ENCODE assay signal across 9 cellular contexts in genomic region chr9:83281306-83282255, GRCh38.
DNase-seq lines count a peak whose midpoint lies in the region; ATAC-seq, FAIRE-seq and TF ChIP-seq lines count a peak whose summit lies in the region.
"Had no signal": no experiment of that assay in that cellular context is flagged by ENCODE, and none has a peak within 500 bp of the region (broad histone marks: within the 10 kb centered on the region; RNA-seq: fewer than 3 reads in every experiment).

No MANE protein-coding gene starts in this region.

- ATAC-seq in CD8-positive, alpha-beta T cell = no peak

- no peaks in the 10 kb centered on the region for H3K27me3 Mint-ChIP-seq in CD8-positive, alpha-beta T cell (ENCODE audit: low read depth)
- H3K27me3 Mint-ChIP-seq: memory B cell had no signal

- H3K36me3 ChIP-seq in CD8-positive, alpha-beta T cell (ENCODE audit: insufficient read depth, low read length) = no peaks in the 10 kb centered on the region

- no peak overlapping the region for H3K27ac ChIP-seq in CD8-positive, alpha-beta T cell (ENCODE audit: low read depth, low read length)

- H3K36me3 Mint-ChIP-seq in CD8-positive, alpha-beta T cell = no peaks in the 10 kb centered on the region
- H3K36me3 Mint-ChIP-seq: memory B cell had no signal

- H3K4me1 ChIP-seq in CD8-positive, alpha-beta T cell (ENCODE audit: insufficient read depth, low read length) = no peaks in the 10 kb centered on the region

- no peak for FAIRE-seq in H54 (lab: Jason Lieb, UNC)

- H3K27me3 ChIP-seq in CD8-positive, alpha-beta T cell (ENCODE audit: insufficient read depth, low read length) = no peaks in the 10 kb centered on the region

- no peak overlapping the region for H3K27ac Mint-ChIP-seq in CD8-positive, alpha-beta T cell
- H3K27ac Mint-ChIP-seq: memory B cell had no signal

- TF ChIP-seq POLR2A in H54 (IDR thresholded peaks at IDR 0.05; ENCODE audit: low read depth, low read length) = no peak

- no peak for TF ChIP-seq CTCF in AG09319 (IDR thresholded peaks at IDR 0.05; ENCODE audit: low read depth, low read length)
- no peak for TF ChIP-seq CTCF in CD8-positive, alpha-beta T cell (IDR thresholded peaks at IDR 0.05)

- DNase-seq in AG09319 (ENCODE audit: extremely low read depth, low read depth) = peak; percentile 60
- DNase-seq in HT-29 (ENCODE audit: low spot score) = peak; percentile 32
- peak in 30 of 58 donors; percentile 2 to 70 (median 18) for DNase-seq in anterior cingulate cortex (lab: John Stamatoyannopoulos, UW)
- DNase-seq in kidney glomerular epithelial cell (lab: John Stamatoyannopoulos, UW) = peak; percentile 92
- no peak for DNase-seq in CD8-positive, alpha-beta T cell
- DNase-seq in NCI-H82 (lab: John Stamatoyannopoulos, UW) = no peak
- no peak for DNase-seq in stimulated activated CD8-positive, alpha-beta memory T cell treated with anti-CD3 and anti-CD28 coated beads, Interleukin-4, amount 100 ng/mL, for 48 hours
- no peak for DNase-seq in H54 (ENCODE audit: insufficient read length, low spot score)

- H3K4me3 ChIP-seq in CD8-positive, alpha-beta T cell (ENCODE audit: low read depth, low read length) = no peak overlapping the region

- no peak overlapping the region for H3K4me3 Mint-ChIP-seq in CD8-positive, alpha-beta T cell
- H3K4me3 Mint-ChIP-seq: memory B cell had no signal

- H3K9me3 Mint-ChIP-seq in CD8-positive, alpha-beta T cell = peaks cover 5% of the 10 kb centered on the region
- H3K9me3 Mint-ChIP-seq: memory B cell had no signal

- CTCF ChIA-PET in CD8-positive, alpha-beta T cell (lab: Charles Lee) = interaction anchor here (1.9 kb wide), 1 partner anchor 9 kb away, joined by 4 read pairs; no protein-coding TSS in a partner anchor

- H3K9me3 ChIP-seq in CD8-positive, alpha-beta T cell (ENCODE audit: low read length) = no peaks in the 10 kb centered on the region

- intact Hi-C loops in CD8-positive, alpha-beta T cell (cut with DNase I, micrococcal nuclease) = no loop called here

- no peaks in the 10 kb centered on the region for H3K4me1 Mint-ChIP-seq in CD8-positive, alpha-beta T cell (ENCODE audit: low read depth)
- H3K4me1 Mint-ChIP-seq: memory B cell had no signal

- POLR2A ChIA-PET in CD8-positive, alpha-beta T cell (lab: Charles Lee) = no interaction called here

Comparison
In these comparisons a context has a peak if more than half of its experiments do, and no peak if none do; other contexts are left out.
1. DNase-seq: peak in AG09319 (single experiment), HT-29 (single experiment), anterior cingulate cortex (30 of 58) and kidney glomerular epithelial cell (single experiment); none in CD8-positive, alpha-beta T cell (0 of 7), NCI-H82 (single experiment), stimulated activated CD8-positive, alpha-beta memory T cell treated with anti-CD3 and anti-CD28 coated beads, Interleukin-4, amount 100 ng/mL, for 48 hours (single experiment) and H54 (single experiment).